In the genomic region with DNA sequence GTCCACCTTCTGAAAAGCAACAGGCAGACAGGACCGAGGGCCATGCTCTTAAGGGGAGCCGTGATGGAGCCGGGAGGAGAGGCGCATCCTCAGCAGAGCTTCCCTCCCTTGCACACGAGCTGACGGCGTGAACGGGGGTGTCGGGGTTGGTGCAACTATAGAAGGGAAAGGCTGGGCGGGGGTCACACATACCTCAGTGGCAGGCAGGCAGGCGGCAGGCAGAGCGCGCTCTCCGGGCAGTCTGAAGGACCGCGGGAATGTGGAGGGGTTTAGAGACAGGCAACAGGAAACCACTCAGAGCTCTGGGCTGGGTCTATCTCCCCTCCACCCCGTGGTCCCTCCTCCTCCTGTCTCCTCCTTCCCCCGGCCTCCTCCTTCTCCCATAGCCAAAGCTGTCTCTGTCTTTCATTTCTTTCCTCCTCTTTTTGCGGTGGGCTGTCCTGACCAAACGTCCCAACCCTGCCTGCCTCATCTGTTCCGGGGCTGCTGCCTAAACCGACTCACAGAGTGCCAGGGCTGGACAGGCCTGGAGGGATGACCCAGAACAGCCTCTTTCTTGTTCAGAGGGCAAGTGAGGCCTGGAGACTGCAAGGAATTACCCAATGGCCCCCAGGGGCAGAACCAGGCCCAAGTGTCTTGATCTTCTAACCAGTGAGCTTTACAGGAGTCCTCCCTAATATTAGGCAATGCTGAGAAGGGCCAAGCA, we compare ENCODE assay signal across 8 cellular contexts. TPM values are rescaled to one million over a fixed set of nuclear protein-coding genes. Genes with fewer than 3 reads are reported as not detected.
A peak's percentile ranks its signal among the peaks of the same experiment; 100 is the strongest.
DNase-seq lines count a peak whose midpoint lies in the region; ATAC-seq and TF ChIP-seq lines count a peak whose summit lies in the region.

A gene with protein sequence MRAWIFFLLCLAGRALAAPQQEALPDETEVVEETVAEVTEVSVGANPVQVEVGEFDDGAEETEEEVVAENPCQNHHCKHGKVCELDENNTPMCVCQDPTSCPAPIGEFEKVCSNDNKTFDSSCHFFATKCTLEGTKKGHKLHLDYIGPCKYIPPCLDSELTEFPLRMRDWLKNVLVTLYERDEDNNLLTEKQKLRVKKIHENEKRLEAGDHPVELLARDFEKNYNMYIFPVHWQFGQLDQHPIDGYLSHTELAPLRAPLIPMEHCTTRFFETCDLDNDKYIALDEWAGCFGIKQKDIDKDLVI (minus strand): TSS at position 243 of the 706 bp plus-strand sequence. CDS start 10,727 bp downstream, outside the sequence.

- H3K27ac ChIP-seq in heart right ventricle = peak within 1 kb of the TSS; percentile 84 to 95 (median 91)
- H3K27ac ChIP-seq in CD4-positive, alpha-beta T cell (ENCODE audit: low read depth, low read length) = no peak within 1 kb of the TSS

- H3K27me3 ChIP-seq in Loucy (ENCODE audit: insufficient read depth, low read length, poor library complexity, severe bottlenecking) (no peaks in the 10 kb centered on the region), heart right ventricle (peaks cover 0 to 10% (median 0%) of the 10 kb centered on the region in 7 donors)
- H3K27me3 ChIP-seq in CD4-positive, alpha-beta T cell (ENCODE audit: control insufficient read depth, insufficient read depth, low read length) = peaks cover 17% of the 10 kb centered on the region

- TF ChIP-seq CTCF in Loucy (conservative IDR thresholded peaks at IDR 0.05; ENCODE audit: low read length) = no peak
- no peak for TF ChIP-seq CTCF in heart right ventricle (IDR thresholded peaks at IDR 0.05)
- peak; percentile 17 for TF ChIP-seq CTCF in osteocyte (IDR thresholded peaks at IDR 0.05)
- no peak for TF ChIP-seq CTCF in CD4-positive, alpha-beta T cell (IDR thresholded peaks at IDR 0.05)

- peak within 1 kb of the TSS; percentile 95 for H3K4me3 Mint-ChIP-seq in osteocyte (ENCODE audit: unreplicated experiment)
- H3K4me3 Mint-ChIP-seq in CD4-positive, alpha-beta T cell = no peak within 1 kb of the TSS

- H4K20me1 ChIP-seq in Loucy (ENCODE audit: insufficient read depth, low read length, poor library complexity, severe bottlenecking) = no peaks in the 10 kb centered on the region

- ATAC-seq in GM21576 (IDR thresholded peaks at IDR 0.05; ENCODE audit: unreplicated experiment) (peak; percentile 80), heart right ventricle (peak; percentile 89 to 94 (median 92))
- ATAC-seq in CD4-positive, alpha-beta T cell (ENCODE audit: poor library complexity) = no peak

- H3K36me3 Mint-ChIP-seq in osteocyte (ENCODE audit: unreplicated experiment) = peaks cover 16% of the 10 kb centered on the region
- no peaks in the 10 kb centered on the region for H3K36me3 Mint-ChIP-seq in CD4-positive, alpha-beta T cell (ENCODE audit: low read depth)

- peaks cover 41% of the 10 kb centered on the region for H3K4me1 Mint-ChIP-seq in osteocyte (ENCODE audit: unreplicated experiment)
- H3K4me1 Mint-ChIP-seq in CD4-positive, alpha-beta T cell (ENCODE audit: low read depth) = peaks cover 13% of the 10 kb centered on the region

- H2AFZ ChIP-seq in Loucy (ENCODE audit: low read length) = peak within 1 kb of the TSS; percentile 95

- POLR2A ChIA-PET in CD4-positive, alpha-beta T cell (lab: Charles Lee) = no interaction called here

- DNase-seq in ELF-1 (ENCODE audit: low read depth, low spot score) = peak; percentile 92
- peak; percentile 97 for DNase-seq in amniotic epithelial cell (ENCODE audit: low read depth)
- peak; percentile 75 to 87 for DNase-seq in heart right ventricle
- peak; percentile 93 for DNase-seq in osteocyte (ENCODE audit: extremely low spot score, unreplicated experiment)
- no peak for DNase-seq in CD4-positive, alpha-beta T cell
- no peak for DNase-seq in NCI-H1092 treated with DMSO at 0.1 percent for 48 hours (lab: John Stamatoyannopoulos, UW)

- WGBS in heart right ventricle, 2 donors = 8 to 11% methylated on average over 22 of the region's 22 CpGs

- H3K9me3 Mint-ChIP-seq in osteocyte (ENCODE audit: unreplicated experiment) = no peaks in the 10 kb centered on the region
- no peaks in the 10 kb centered on the region for H3K9me3 Mint-ChIP-seq in CD4-positive, alpha-beta T cell

- peak within 1 kb of the TSS; percentile 82 for H3K4me2 ChIP-seq in Loucy (ENCODE audit: low read depth, low read length, poor library complexity, severe bottlenecking)

- H3K4me1 ChIP-seq in Loucy (ENCODE audit: insufficient read depth, low read length, poor library complexity, severe bottlenecking) (peaks cover 40% of the 10 kb centered on the region), heart right ventricle (peaks cover 3 to 51% (median 41%) of the 10 kb centered on the region in 9 donors)

- peak within 1 kb of the TSS; percentile 71 for H3K9ac ChIP-seq in Loucy (ENCODE audit: low read depth, low read length, poor library complexity, severe bottlenecking)

- H3K36me3 ChIP-seq in Loucy (ENCODE audit: insufficient read depth, low read length) (no peaks in the 10 kb centered on the region), heart right ventricle (peaks cover 0 to 14% (median 0%) of the 10 kb centered on the region in 9 donors)

- H3K4me3 ChIP-seq in Loucy (ENCODE audit: low read length, poor library complexity, severe bottlenecking) (peak within 1 kb of the TSS; percentile 81), heart right ventricle (peak within 1 kb of the TSS; percentile 57 to 78 (median 70))

- H3K9me2 ChIP-seq in Loucy (replicated peaks; ENCODE audit: low read depth, low read length) = no peaks in the 10 kb centered on the region

- no peaks in the 10 kb centered on the region for H3K27me3 Mint-ChIP-seq in osteocyte (ENCODE audit: unreplicated experiment)
- peaks cover 44% of the 10 kb centered on the region for H3K27me3 Mint-ChIP-seq in CD4-positive, alpha-beta T cell

- intact Hi-C loops in heart right ventricle (cut with DNase I) = loop anchor here in 1 of 10 donors (2.0 kb wide), 1 partner anchor 24 kb away; no protein-coding TSS in a partner anchor
- intact Hi-C loops in CD4-positive, alpha-beta T cell (cut with DNase I, micrococcal nuclease) = no loop called here

- CTCF ChIA-PET in CD4-positive, alpha-beta T cell (lab: Charles Lee) = interaction anchor here (0.6 kb wide), 1 partner anchor 20 kb away, joined by 3 read pairs; no protein-coding TSS in a partner anchor

- H3K9me3 ChIP-seq in Loucy (ENCODE audit: insufficient read depth, low read depth, low read length) (no peaks in the 10 kb centered on the region), heart right ventricle (no peaks in the 10 kb centered on the region)
- no peaks in the 10 kb centered on the region for H3K9me3 ChIP-seq in CD4-positive, alpha-beta T cell (ENCODE audit: control insufficient read depth, low read length)

- H3K27ac Mint-ChIP-seq in osteocyte (ENCODE audit: unreplicated experiment) = peak within 1 kb of the TSS; percentile 99
- H3K27ac Mint-ChIP-seq in CD4-positive, alpha-beta T cell = no peak within 1 kb of the TSS

- H3F3A ChIP-seq in Loucy (ENCODE audit: low read depth) = no peaks in the 10 kb centered on the region; the same call in 1 of the 2 replicates

- H3K79me2 ChIP-seq in Loucy (ENCODE audit: insufficient read depth, low read length) = no peaks in the 10 kb centered on the region

RNA-seq across cellular contexts. Expression of the gene that starts here (rescaled TPM):
- total RNA-seq in heart right ventricle (1,000 to 10,000 TPM in 1 of 10 donors, 100 to 1,000 TPM in 9; 261 to 1,135 (median 456) TPM), osteocyte (9,466 and 10,195 TPM in 2 replicates)
- polyA plus RNA-seq in heart right ventricle = 100 to 1,000 TPM; 144 to 924 TPM
- under 1 TPM; 0.78 to 0.80 TPM for total RNA-seq in CD4-positive, alpha-beta T cell

Comparison
In these comparisons a context has a peak if more than half of its experiments do, and no peak if none do; other contexts are left out.
1. RNA of the gene that starts here (total RNA-seq): 9,466 to 10,195 TPM in osteocyte and 261 to 1,135 TPM in heart right ventricle; 0.78 to 0.80 TPM in CD4-positive, alpha-beta T cell; every median in the first group is over 100 times any median in the second.
2. DNase-seq: peak in ELF-1 (single experiment), amniotic epithelial cell (single experiment), heart right ventricle (2 of 2) and osteocyte (single experiment); none in CD4-positive, alpha-beta T cell (0 of 10) and NCI-H1092 treated with DMSO at 0.1 percent for 48 hours (single experiment).